8 cellular contexts compared by ENCODE assay signal in genomic region chr11:1309498-1310314, GRCh38. TPM values are rescaled to one million over a fixed set of nuclear protein-coding genes. Genes with fewer than 3 reads are reported as not detected.
DNase-seq lines count a peak whose midpoint lies in the region; ATAC-seq and TF ChIP-seq lines count a peak whose summit lies in the region.

TOLLIP (minus strand) TSS chr11:1309632; CDS start chr11:1309498, 134 bp downstream.

- H3K27me3 ChIP-seq in HUES48 (ENCODE audit: control insufficient read depth, insufficient read depth, low read length): no peaks in the 10 kb centered on the region
- peaks cover 6% of the 10 kb centered on the region for H3K27me3 ChIP-seq in NT2/D1 (ENCODE audit: insufficient read depth, insufficient read length)

- H3K4me1 ChIP-seq in HUES48 (ENCODE audit: control insufficient read depth, insufficient read depth, low read length): peaks cover 6% of the 10 kb centered on the region; the same call in 1 of the 2 replicates
- H3K4me1 ChIP-seq in NT2/D1 (ENCODE audit: insufficient read depth, insufficient read length): peaks cover 2% of the 10 kb centered on the region

- H3K27ac Mint-ChIP-seq in endothelial cell (ENCODE audit: unreplicated experiment) (peak within 1 kb of the TSS; percentile 84), mesothelial cell of epicardium (peak within 1 kb of the TSS; percentile 89)

- H3K27me3 Mint-ChIP-seq in endothelial cell (ENCODE audit: unreplicated experiment): peaks cover 10% of the 10 kb centered on the region
- peaks cover 15% of the 10 kb centered on the region for H3K27me3 Mint-ChIP-seq in mesothelial cell of epicardium (ENCODE audit: low read depth)

- H3K9ac ChIP-seq in HUES48 (ENCODE audit: low read depth, low read length) (peak within 1 kb of the TSS; percentile 80), NT2/D1 (ENCODE audit: insufficient read length, low read depth) (peak within 1 kb of the TSS; percentile 98)

- no peak for TF ChIP-seq CTCF in endothelial cell (IDR thresholded peaks at IDR 0.05; ENCODE audit: unreplicated experiment)
- TF ChIP-seq CTCF in mesothelial cell of epicardium (IDR thresholded peaks at IDR 0.05; ENCODE audit: unreplicated experiment): no peak

- H3K36me3 Mint-ChIP-seq in endothelial cell (ENCODE audit: low read depth, unreplicated experiment) (peaks cover 11% of the 10 kb centered on the region), mesothelial cell of epicardium (peaks cover 10% of the 10 kb centered on the region)

- H3K4me3 Mint-ChIP-seq in endothelial cell (ENCODE audit: unreplicated experiment) (peak within 1 kb of the TSS; percentile 93), mesothelial cell of epicardium (peak within 1 kb of the TSS; percentile 78)

- peak; percentile 100 for DNase-seq in D341Med (ENCODE audit: low spot score)
- peak; percentile 87 for DNase-seq in NT2/D1 (ENCODE audit: low read depth, low spot score)
- peak; percentile 90 for DNase-seq in activated CD8-positive, alpha-beta memory T cell treated with anti-CD3 and anti-CD28 coated beads, Interleukin-2, amount 50 U/mL, for 24 hours (ENCODE audit: extremely low read depth)
- DNase-seq in endothelial cell (ENCODE audit: low spot score): peak; percentile 98
- DNase-seq in mesothelial cell of epicardium (ENCODE audit: low spot score in 2 of 2, unreplicated experiment in 2 of 2): peak; percentile 98 to 100
- DNase-seq in stimulated activated CD8-positive, alpha-beta memory T cell treated with anti-CD3 and anti-CD28 coated beads, Interleukin-15, amount 100 ng/mL, for 4 hours (ENCODE audit: low read depth in 2 of 2): peak; percentile 93 to 97

- no peaks in the 10 kb centered on the region for H3K9me3 ChIP-seq in HUES48 (ENCODE audit: control insufficient read depth, insufficient read depth, low read length)
- H3K9me3 ChIP-seq in NT2/D1 (ENCODE audit: insufficient read depth, low read length): peaks cover 22% of the 10 kb centered on the region

- H3K27ac ChIP-seq in HUES48 (ENCODE audit: low read depth, low read length): peak within 1 kb of the TSS; percentile 75

- H3K9me3 Mint-ChIP-seq in endothelial cell (ENCODE audit: unreplicated experiment): peaks cover 4% of the 10 kb centered on the region
- peaks cover 39% of the 10 kb centered on the region for H3K9me3 Mint-ChIP-seq in mesothelial cell of epicardium

- ATAC-seq in GM21390 (IDR thresholded peaks at IDR 0.05; ENCODE audit: unreplicated experiment): peak; percentile 68

- H3K36me3 ChIP-seq in HUES48 (ENCODE audit: control insufficient read depth, insufficient read depth, low read length) (peaks cover 5% of the 10 kb centered on the region; the same call in 1 of the 2 replicates), NT2/D1 (ENCODE audit: insufficient read depth, insufficient read length, low read length) (peaks cover 33% of the 10 kb centered on the region)

- H3K4me1 Mint-ChIP-seq in endothelial cell (ENCODE audit: unreplicated experiment) (peaks cover 26% of the 10 kb centered on the region), mesothelial cell of epicardium (peaks cover 15% of the 10 kb centered on the region)

- H3K4me3 ChIP-seq in HUES48 (ENCODE audit: low read depth, low read length) (peak within 1 kb of the TSS; percentile 76), NT2/D1 (ENCODE audit: insufficient read length, low read depth) (peak within 1 kb of the TSS; percentile 77)

RNA-seq across cellular contexts. Expression of gene TOLLIP, which starts in this region (rescaled TPM):
- 65.3 TPM for total RNA-seq in endothelial cell (ENCODE audit: unreplicated experiment)
- total RNA-seq in mesothelial cell of epicardium: 40.4 to 43.9 TPM (median 43.2 TPM) in 3 replicates

Comparison
In these comparisons a context has a peak if more than half of its experiments do, and no peak if none do; other contexts are left out.
1. Peak in every context shown above with its lines: DNase-seq, ATAC-seq, H3K4me3 ChIP-seq and H3K27ac ChIP-seq.